In genomic region chr10:72243822-72244437, GRCh38 we compare ENCODE assay signal across 8 cellular contexts. TPM values are rescaled to one million over a fixed set of nuclear protein-coding genes. Genes with fewer than 3 reads are reported as not detected.
DNase-seq lines count a peak whose midpoint lies in the region; ATAC-seq and TF ChIP-seq lines count a peak whose summit lies in the region.

No MANE protein-coding gene starts in this region.

- TF ChIP-seq CTCF in kidney epithelial cell (IDR thresholded peaks at IDR 0.05; ENCODE audit: insufficient read depth, low read length, poor library complexity, severe bottlenecking): peak; percentile 38

- no peaks in the 10 kb centered on the region for H3K9me3 ChIP-seq in CD4-positive, CD25-positive, alpha-beta regulatory T cell (ENCODE audit: control insufficient read depth in 2 of 2, low read length in 2 of 2)
- no peaks in the 10 kb centered on the region for H3K9me3 ChIP-seq in Karpas-422 (ENCODE audit: low read length)

- DNase-seq in CD4-positive, CD25-positive, alpha-beta regulatory T cell: no peak
- DNase-seq in Karpas-422 (no peak), astrocyte of the hippocampus (ENCODE audit: low read depth, low spot score) (peak; percentile 78), kidney epithelial cell (ENCODE audit: low read depth) (no peak), substantia nigra (lab: John Stamatoyannopoulos, UW) (peak in 6 of 49 donors; percentile 15 to 35 (median 26)), KG1 (lab: John Stamatoyannopoulos, UW) (no peak)
- DNase-seq in activated CD4-positive, alpha-beta T cell treated with anti-CD3 and anti-CD28 coated beads, Interleukin-2, amount 50 U/mL, for 4 hours: no peak

- H3K9me3 Mint-ChIP-seq in CD4-positive, CD25-positive, alpha-beta regulatory T cell: peaks cover 0 to 3% (median 0%) of the 10 kb centered on the region in 7 donors

- ATAC-seq in CD4-positive, CD25-positive, alpha-beta regulatory T cell (ENCODE audit: low read depth in 2 of 2): no peak
- ATAC-seq in GM19467 (IDR thresholded peaks at IDR 0.05; ENCODE audit: unreplicated experiment): no peak

- no peaks in the 10 kb centered on the region for H4K20me1 ChIP-seq in Karpas-422 (ENCODE audit: insufficient read depth, low read depth, low read length)

- H3K79me2 ChIP-seq in Karpas-422 (ENCODE audit: low read length): no peaks in the 10 kb centered on the region

- 0 out of 2 replicates have a peak overlapping the region, but pooled peaks have one; percentile 5 for H3K9ac ChIP-seq in Karpas-422 (ENCODE audit: low read length)

- no peaks in the 10 kb centered on the region for H3K27me3 ChIP-seq in CD4-positive, CD25-positive, alpha-beta regulatory T cell (ENCODE audit: control insufficient read depth, insufficient read depth, low read length)
- no peaks in the 10 kb centered on the region for H3K27me3 ChIP-seq in Karpas-422 (ENCODE audit: low read length)
- no peaks in the 10 kb centered on the region for H3K27me3 ChIP-seq in kidney epithelial cell (ENCODE audit: control insufficient read depth, insufficient read depth, low read length)

- H3K27ac ChIP-seq in CD4-positive, CD25-positive, alpha-beta regulatory T cell (ENCODE audit: insufficient read depth, low read length, poor library complexity, severe bottlenecking): no peak overlapping the region
- peak overlapping the region; percentile 49; the same call in 1 of the 2 replicates for H3K27ac ChIP-seq in Karpas-422 (ENCODE audit: low read length)
- peak overlapping the region; percentile 75 for H3K27ac ChIP-seq in substantia nigra (ENCODE audit: low read depth, low read length, poor library complexity, severe bottlenecking)

- no peaks in the 10 kb centered on the region for H3K36me3 ChIP-seq in CD4-positive, CD25-positive, alpha-beta regulatory T cell (ENCODE audit: control insufficient read depth, insufficient read depth, low read length)
- H3K36me3 ChIP-seq in Karpas-422 (ENCODE audit: insufficient read depth, low read length) (no peaks in the 10 kb centered on the region), kidney epithelial cell (ENCODE audit: control insufficient read depth, insufficient read depth, low read length) (no peaks in the 10 kb centered on the region)

- peak overlapping the region; percentile 48 to 97 (median 87) for H3K27ac Mint-ChIP-seq in CD4-positive, CD25-positive, alpha-beta regulatory T cell

- peaks cover 20 to 75% (median 55%) of the 10 kb centered on the region in 4 donors for H3K4me1 Mint-ChIP-seq in CD4-positive, CD25-positive, alpha-beta regulatory T cell

- peaks cover 6% of the 10 kb centered on the region for H3K36me3 Mint-ChIP-seq in CD4-positive, CD25-positive, alpha-beta regulatory T cell

- H2AFZ ChIP-seq in Karpas-422 (ENCODE audit: low read length): peak overlapping the region; percentile 65; the same call in 1 of the 2 replicates

- peak overlapping the region in 3 of 4 donors; percentile 0 to 52 (median 8) for H3K4me3 Mint-ChIP-seq in CD4-positive, CD25-positive, alpha-beta regulatory T cell

- no peak overlapping the region for H3K4me2 ChIP-seq in Karpas-422 (ENCODE audit: low read depth, low read length, poor library complexity, severe bottlenecking)

- no peak overlapping the region for H3K4me3 ChIP-seq in CD4-positive, CD25-positive, alpha-beta regulatory T cell (ENCODE audit: low read depth, low read length)
- no peak overlapping the region for H3K4me3 ChIP-seq in Karpas-422 (ENCODE audit: low read length)
- no peak overlapping the region for H3K4me3 ChIP-seq in kidney epithelial cell (ENCODE audit: low read depth, low read length)

- H3K27me3 Mint-ChIP-seq in CD4-positive, CD25-positive, alpha-beta regulatory T cell: no peaks in the 10 kb centered on the region

- H3K4me1 ChIP-seq in CD4-positive, CD25-positive, alpha-beta regulatory T cell (ENCODE audit: control insufficient read depth, insufficient read depth, low read length, poor library complexity, severe bottlenecking): peaks cover 45% of the 10 kb centered on the region
- H3K4me1 ChIP-seq in Karpas-422 (ENCODE audit: low read length): peaks cover 22% of the 10 kb centered on the region

- no peaks in the 10 kb centered on the region for H3K9me2 ChIP-seq in Karpas-422 (replicated peaks; ENCODE audit: insufficient read depth, low read length)

RNA-seq across cellular contexts. Expression of gene ASCC1, which starts 27.9 kb away (rescaled TPM):
- total RNA-seq in CD4-positive, CD25-positive, alpha-beta regulatory T cell: 25.2 TPM
- polyA plus RNA-seq in CD4-positive, CD25-positive, alpha-beta regulatory T cell: 10 to 100 TPM; 20.5 to 28.8 (median 27.2) TPM
- total RNA-seq in Karpas-422 (2014; rRNA removed; shearing (Covaris generic); ENCODE audit: low replicate concordance): 26.0 and 27.8 TPM in 2 replicates
- total RNA-seq in kidney epithelial cell: 30.7 and 38.6 TPM in 2 replicates

RNA-seq across cellular contexts. Expression of gene ANAPC16, which starts 28.1 kb away (rescaled TPM):
- 86.6 TPM for total RNA-seq in CD4-positive, CD25-positive, alpha-beta regulatory T cell
- polyA plus RNA-seq in CD4-positive, CD25-positive, alpha-beta regulatory T cell: 100 to 1,000 TPM; 282 to 361 (median 288) TPM
- total RNA-seq in Karpas-422 (2014; rRNA removed; shearing (Covaris generic); ENCODE audit: low replicate concordance): 90.4 and 129 TPM in 2 replicates
- total RNA-seq in kidney epithelial cell: 105 and 136 TPM in 2 replicates

RNA-seq across cellular contexts. Expression of gene DDIT4, which starts 29.8 kb away (rescaled TPM):
- total RNA-seq in CD4-positive, CD25-positive, alpha-beta regulatory T cell: 403 TPM
- 100 to 1,000 TPM in 1 of 4 donors, 10 to 100 TPM in 3; 62.1 to 123 (median 76.6) TPM for polyA plus RNA-seq in CD4-positive, CD25-positive, alpha-beta regulatory T cell
- total RNA-seq in Karpas-422 (2014; rRNA removed; shearing (Covaris generic); ENCODE audit: low replicate concordance): 331 and 583 TPM in 2 replicates
- total RNA-seq in kidney epithelial cell: 278 and 280 TPM in 2 replicates
